ENCODE assay signal across 9 cellular contexts in genomic region chr1:57422271-57423134, GRCh38. TPM values are rescaled to one million over a fixed set of nuclear protein-coding genes. Genes with fewer than 3 reads are reported as not detected.
DNase-seq lines count a peak whose midpoint lies in the region; ATAC-seq and TF ChIP-seq lines count a peak whose summit lies in the region.
"Had no signal": no experiment of that assay in that cellular context is flagged by ENCODE, and none has a peak within 500 bp of the region (broad histone marks: within the 10 kb centered on the region; RNA-seq: fewer than 3 reads in every experiment).

No MANE protein-coding gene starts in this region.

- H3K27me3 ChIP-seq in GM23338 (ENCODE audit: insufficient read depth) (peaks cover 32% of the 10 kb centered on the region), SK-N-SH (ENCODE audit: insufficient read depth) (peaks cover 5% of the 10 kb centered on the region; the same call in 1 of the 2 replicates), left ventricle myocardium inferior (ENCODE audit: low read depth) (peaks cover 74% of the 10 kb centered on the region), sigmoid colon (peaks cover 19 to 85% (median 49%) of the 10 kb centered on the region in 3 donors), PC-9 (ENCODE audit: insufficient read depth, low read depth) (peaks cover 19% of the 10 kb centered on the region)

- H3K27me3 Mint-ChIP-seq in GM23338 (ENCODE audit: insufficient read depth, low read depth, poor library complexity) = peaks cover 8% of the 10 kb centered on the region

- peak overlapping the region; percentile 76 for H3K4me2 ChIP-seq in GM23338
- H3K4me2 ChIP-seq in SK-N-SH = peak overlapping the region; percentile 89
- no peak overlapping the region for H3K4me2 ChIP-seq in PC-9

- POLR2A ChIA-PET in SK-N-SH (lab: Yijun Ruan, JAX) (no interaction called here), PC-9 (lab: Charles Lee; ENCODE audit: unreplicated experiment) (no interaction called here)

- peak; percentile 58 for TF ChIP-seq RAD21 in SK-N-SH (IDR thresholded peaks at IDR 0.05; ENCODE audit: low read length)

- H3K9me2 ChIP-seq in GM23338 (ENCODE audit: insufficient read depth) (0 out of 2 replicates have a peak, but pooled peaks cover 3% of the 10 kb centered on the region), SK-N-SH (no peaks in the 10 kb centered on the region), PC-9 (ENCODE audit: insufficient read depth) (no peaks in the 10 kb centered on the region)

- H3K4me1 ChIP-seq in GM23338 (ENCODE audit: insufficient read depth) (peaks cover 33% of the 10 kb centered on the region), SK-N-SH (ENCODE audit: control insufficient read depth in 1 of 2, insufficient read depth in 2 of 2, low read depth in 1 of 2, low read length in 1 of 2) (peaks cover 0 to 21% of the 10 kb centered on the region in 2 experiments; a peak in 1 of 4 replicates), left ventricle myocardium inferior (peaks cover 30% of the 10 kb centered on the region), sigmoid colon (peaks cover 0 to 30% (median 28%) of the 10 kb centered on the region in 4 donors), PC-9 (replicated peaks; ENCODE audit: insufficient read depth) (no peaks in the 10 kb centered on the region)

- H3K4me1 Mint-ChIP-seq in GM23338 = peaks cover 32% of the 10 kb centered on the region

- H3K36me3 ChIP-seq in GM23338 (ENCODE audit: insufficient read depth) (no peaks in the 10 kb centered on the region), SK-N-SH (replicated peaks in 1 of 2; ENCODE audit: control insufficient read depth in 1 of 2, insufficient read depth in 2 of 2, low read length in 1 of 2) (no peaks in the 10 kb centered on the region), left ventricle myocardium inferior (no peaks in the 10 kb centered on the region), sigmoid colon (no peaks in the 10 kb centered on the region), PC-9 (ENCODE audit: low read depth) (no peaks in the 10 kb centered on the region)

- H3F3A ChIP-seq in GM23338 (replicated peaks; ENCODE audit: low read depth) (peaks cover 6% of the 10 kb centered on the region), SK-N-SH (replicated peaks; ENCODE audit: insufficient read depth) (no peaks in the 10 kb centered on the region), PC-9 (ENCODE audit: insufficient read depth, low read depth) (no peaks in the 10 kb centered on the region)

- H2AFZ ChIP-seq in GM23338 (peak overlapping the region; percentile 10), SK-N-SH (ENCODE audit: low read depth) (peak overlapping the region; percentile 91), PC-9 (no peak overlapping the region)

- no peaks in the 10 kb centered on the region; the same call in 1 of the 2 replicates for H4K20me1 ChIP-seq in GM23338 (replicated peaks; ENCODE audit: insufficient read depth)
- H4K20me1 ChIP-seq in SK-N-SH (ENCODE audit: insufficient read depth) = no peaks in the 10 kb centered on the region
- no peaks in the 10 kb centered on the region for H4K20me1 ChIP-seq in PC-9 (ENCODE audit: insufficient read depth)

- peak overlapping the region; percentile 91 for H3K4me3 Mint-ChIP-seq in GM23338
- H3K4me3 Mint-ChIP-seq: dendritic cell treated with granulocyte-macrophage colony-stimulating factor and Interleukin-4, amounts not matched to agents 40 ng/mL and 50 ng/mL, for 4 days had no signal

- peaks cover 36% of the 10 kb centered on the region for H3K79me2 ChIP-seq in GM23338 (replicated peaks; ENCODE audit: insufficient read depth)
- H3K79me2 ChIP-seq in SK-N-SH (ENCODE audit: insufficient read depth) = no peaks in the 10 kb centered on the region
- no peaks in the 10 kb centered on the region for H3K79me2 ChIP-seq in PC-9 (ENCODE audit: low read depth)

- WGBS in SK-N-SH (ENCODE audit: low lambda C conversion rate) = 3% methylated on average over 29 of the region's 66 CpGs
- 3 to 14% methylated on average over 66 of the region's 66 CpGs for WGBS in sigmoid colon, 2 donors

- H3K9me3 Mint-ChIP-seq in GM23338 = no peaks in the 10 kb centered on the region
- H3K9me3 Mint-ChIP-seq: dendritic cell treated with granulocyte-macrophage colony-stimulating factor and Interleukin-4, amounts not matched to agents 40 ng/mL and 50 ng/mL, for 4 days had no signal

- no peak overlapping the region for H3K27ac Mint-ChIP-seq in GM23338
- H3K27ac Mint-ChIP-seq: dendritic cell treated with granulocyte-macrophage colony-stimulating factor and Interleukin-4, amounts not matched to agents 40 ng/mL and 50 ng/mL, for 4 days had no signal

- H3K9ac ChIP-seq in SK-N-SH = peak overlapping the region; percentile 21; the same call in 1 of the 2 replicates

- CTCF ChIA-PET in SK-N-SH (lab: Yijun Ruan, JAX) (interaction anchor here (0.6 to 2.3 kb wide), 9 partner anchors 261 to 1512 kb away, joined by 3 to 6 read pairs (median 3); no protein-coding TSS in a partner anchor), PC-9 (lab: Charles Lee) (no interaction called here)

- no peak for TF ChIP-seq EP300 in SK-N-SH (IDR thresholded peaks at IDR 0.05; ENCODE audit: borderline replicate concordance in 1 of 2, low read depth in 1 of 2, low read length in 1 of 2)
- no peak for TF ChIP-seq EP300 in sigmoid colon (IDR thresholded peaks at IDR 0.05)

- TF ChIP-seq CTCF in GM23338 (conservative IDR thresholded peaks at IDR 0.05; ENCODE audit: low read depth in 2 of 2) (peak; percentile 34 to 36), SK-N-SH (IDR thresholded peaks at IDR 0.05) (peak; percentile 49), left ventricle myocardium inferior (IDR thresholded peaks at IDR 0.05; ENCODE audit: borderline replicate concordance) (peak; percentile 12), sigmoid colon (IDR thresholded peaks at IDR 0.05) (no peak), PC-9 (conservative IDR thresholded peaks at IDR 0.05) (no peak)

- H3K9me3 ChIP-seq in SK-N-SH (no peaks in the 10 kb centered on the region), left ventricle myocardium inferior (replicated peaks) (no peaks in the 10 kb centered on the region), sigmoid colon (no peaks in the 10 kb centered on the region), PC-9 (ENCODE audit: insufficient read depth, low read depth) (no peaks in the 10 kb centered on the region)

- intact Hi-C loops in left ventricle myocardium inferior (cut with micrococcal nuclease) = no loop called here
- intact Hi-C loops in sigmoid colon (cut with DNase I) = loop anchor here (10.0 kb wide), 1 partner anchor 588 kb away; no protein-coding TSS in a partner anchor
- intact Hi-C loops in PC-9 (cut with micrococcal nuclease; ENCODE audit: unreplicated experiment) = no loop called here

- H3K4me3 ChIP-seq in GM23338 (peak overlapping the region; percentile 82), SK-N-SH (ENCODE audit: low read depth in 2 of 2, low read length in 1 of 2) (peak overlapping the region; percentile 70 to 75), left ventricle myocardium inferior (peak overlapping the region; percentile 71), sigmoid colon (peak overlapping the region; percentile 18 to 51 (median 46)), PC-9 (no peak overlapping the region)

- DNase-seq in GM23338 (ENCODE audit: low spot score) = peak; percentile 81
- peak; percentile 73 for DNase-seq in SK-N-SH
- peak; percentile 20 for DNase-seq in left ventricle myocardium inferior
- no peak for DNase-seq in sigmoid colon
- no peak for DNase-seq in NCI-H128 (lab: John Stamatoyannopoulos, UW; ENCODE audit: unreplicated experiment)
- no peak for DNase-seq in PC-9
- DNase-seq in GM19240 (ENCODE audit: insufficient read length, low spot score) = no peak

- no peak for TF ChIP-seq POLR2A in sigmoid colon (IDR thresholded peaks at IDR 0.05)

- no TSS peak for BruUV-seq in PC-9 (replicated peaks; lab: Mats Ljungman, UMichigan)

- peak overlapping the region; percentile 46; the same call in 1 of the 2 replicates for H3K27ac ChIP-seq in GM23338 (ENCODE audit: low read depth)
- H3K27ac ChIP-seq in SK-N-SH (ENCODE audit: low read depth in 2 of 2, low read length in 1 of 2) = no peak overlapping the region
- H3K27ac ChIP-seq in left ventricle myocardium inferior (replicated peaks) = no peak overlapping the region
- no peak overlapping the region for H3K27ac ChIP-seq in sigmoid colon
- H3K27ac ChIP-seq in PC-9 = no peak overlapping the region

- no peaks in the 10 kb centered on the region; the same call in 2 of the 3 replicates for H3K36me3 Mint-ChIP-seq in GM23338 (ENCODE audit: low read depth)

- ATAC-seq in GM23338 = peak; percentile 56
- ATAC-seq in HG03442 (IDR thresholded peaks at IDR 0.05; ENCODE audit: unreplicated experiment) = no peak

TF ChIP-seq in GM23338, 12 proteins besides CTCF, POLR2A, EP300 and RAD21 (continues in another document):
- peak; percentile 49 for TF ChIP-seq EZH2 (IDR thresholded peaks at IDR 0.05; ENCODE audit: low read depth, unreplicated experiment)

TF ChIP-seq in SK-N-SH, 30 proteins besides CTCF, POLR2A, EP300 and RAD21 (continues in another document):
- no peak for TF ChIP-seq GATA2 (CRISPR knock-in tag; IDR thresholded peaks at IDR 0.05)
- TF ChIP-seq JUND (IDR thresholded peaks at IDR 0.05) = no peak
- no peak for TF ChIP-seq PBX3 (IDR thresholded peaks at IDR 0.05)
- no peak for TF ChIP-seq IRF3 (IDR thresholded peaks at IDR 0.05; ENCODE audit: low read depth, low read length)

RNA-seq across cellular contexts. Expression of gene DAB1, which starts 1.4 kb away (rescaled TPM):
- total RNA-seq in GM23338 (2014; rRNA removed; shearing (Covaris generic)) = 13.2 and 14.5 TPM in 2 replicates
- polyA plus RNA-seq in GM23338 (2016; fragmentation: Nextera tagmentation; extraction: Ambion mirVana) (9.5 and 12.8 TPM in 2 replicates), SK-N-SH (2012; rRNA removed) (2.3 and 2.9 TPM in 2 replicates), sigmoid colon (under 1 TPM in 2 of 3 donors, not detected in 1; under 0.01 to 0.12 TPM)
- polyA plus RNA-seq in SK-N-SH (2012; cell fraction: cytosol; rRNA removed) = 3.1 TPM in 2 replicates
- polyA plus RNA-seq in SK-N-SH (2012; cell fraction: nucleus; rRNA removed) = 2.2 and 3.0 TPM in 2 replicates
- total RNA-seq in left ventricle myocardium inferior (0.77 TPM), sigmoid colon (1 to 10 TPM in 2 of 4 donors, under 1 TPM in 2; 0.68 to 1.1 (median 0.95) TPM), PC-9 (2021) (not detected in 2 replicates)

Comparison
In these comparisons a context has a peak if more than half of its experiments do, and no peak if none do; other contexts are left out.
1. DNase-seq: peak in GM23338 (single experiment), SK-N-SH (single experiment) and left ventricle myocardium inferior (single experiment); none in sigmoid colon (single experiment), NCI-H128 (single experiment), PC-9 (0 of 2) and GM19240 (single experiment).
2. CTCF ChIP-seq: peak in GM23338 (2 of 2), SK-N-SH (single experiment) and left ventricle myocardium inferior (single experiment); none in sigmoid colon (0 of 4) and PC-9 (single experiment).